8 cellular contexts compared by ENCODE assay signal in genomic region chr19:3507371-3508120, GRCh38. TPM values are rescaled to one million over a fixed set of nuclear protein-coding genes. Genes with fewer than 3 reads are reported as not detected.
DNase-seq lines count a peak whose midpoint lies in the region; ATAC-seq and TF ChIP-seq lines count a peak whose summit lies in the region.

No MANE protein-coding gene starts in this region.

- peaks cover 7% of the 10 kb centered on the region; the same call in 1 of the 2 replicates for H4K20me1 ChIP-seq in GM23338 (replicated peaks; ENCODE audit: insufficient read depth)

- H3K79me2 ChIP-seq in GM23338 (replicated peaks; ENCODE audit: insufficient read depth), result peaks cover 36% of the 10 kb centered on the region

- H3K36me3 Mint-ChIP-seq in GM23338 (ENCODE audit: low read depth), result peaks cover 11% of the 10 kb centered on the region; the same call in 2 of the 3 replicates
- peaks cover 48% of the 10 kb centered on the region for H3K36me3 Mint-ChIP-seq in effector memory CD8-positive, alpha-beta T cell (ENCODE audit: insufficient read depth)
- H3K36me3 Mint-ChIP-seq in naive thymus-derived CD8-positive, alpha-beta T cell, result peaks cover 0 to 17% (median 0%) of the 10 kb centered on the region in 3 donors

- DNase-seq in GM23338 (ENCODE audit: low spot score), result peak; percentile 73
- no peak for DNase-seq in effector memory CD8-positive, alpha-beta T cell
- peak in 5 of 10 donors; percentile 24 to 73 (median 33) for DNase-seq in naive thymus-derived CD8-positive, alpha-beta T cell
- DNase-seq in SIG-M5 (lab: John Stamatoyannopoulos, UW), result no peak

- peaks cover 15% of the 10 kb centered on the region for H3K4me1 ChIP-seq in GM23338 (ENCODE audit: insufficient read depth)

- ATAC-seq in GM23338 (peak; percentile 33), GM18519 (IDR thresholded peaks at IDR 0.05; ENCODE audit: low FRiP score, unreplicated experiment) (no peak), HG03097 (IDR thresholded peaks at IDR 0.05; ENCODE audit: low FRiP score, unreplicated experiment) (no peak), GM18498 (IDR thresholded peaks at IDR 0.05; ENCODE audit: unreplicated experiment) (no peak)
- ATAC-seq in effector memory CD8-positive, alpha-beta T cell (replicated peaks), result no peak
- ATAC-seq in naive thymus-derived CD8-positive, alpha-beta T cell, result no peak

- no peak overlapping the region for H3K27ac ChIP-seq in GM23338 (ENCODE audit: low read depth)

- H3K27me3 ChIP-seq in GM23338 (ENCODE audit: insufficient read depth), result no peaks in the 10 kb centered on the region

- POLR2A ChIA-PET in naive thymus-derived CD8-positive, alpha-beta T cell (lab: Charles Lee), result interaction anchor here (1.3 to 2.3 kb wide), 3 partner anchors 10 to 159 kb away, joined by 3 to 17 read pairs (median 4); partner anchors contain the start of gene MFSD12

- no peaks in the 10 kb centered on the region for H3K9me3 Mint-ChIP-seq in GM23338
- H3K9me3 Mint-ChIP-seq in effector memory CD8-positive, alpha-beta T cell, result no peaks in the 10 kb centered on the region
- no peaks in the 10 kb centered on the region for H3K9me3 Mint-ChIP-seq in naive thymus-derived CD8-positive, alpha-beta T cell

- H3K9me2 ChIP-seq in GM23338 (ENCODE audit: insufficient read depth), result no peaks in the 10 kb centered on the region

- H3F3A ChIP-seq in GM23338 (replicated peaks; ENCODE audit: low read depth), result no peaks in the 10 kb centered on the region

- H3K27ac Mint-ChIP-seq in GM23338, result no peak overlapping the region
- peak overlapping the region; percentile 99 for H3K27ac Mint-ChIP-seq in effector memory CD8-positive, alpha-beta T cell
- H3K27ac Mint-ChIP-seq in naive thymus-derived CD8-positive, alpha-beta T cell, result peak overlapping the region; percentile 43 to 94 (median 90)

- peak overlapping the region; percentile 43; the same call in 1 of the 2 replicates for H2AFZ ChIP-seq in GM23338

- TF ChIP-seq CTCF in GM23338 (conservative IDR thresholded peaks at IDR 0.05; ENCODE audit: low read depth in 2 of 2) (no peak), WI38 (IDR thresholded peaks at IDR 0.05; ENCODE audit: low read depth, low read length) (no peak)

- H3K4me3 ChIP-seq in GM23338 (peak overlapping the region; percentile 86), WI38 (ENCODE audit: low read depth, low read length) (peak overlapping the region; percentile 79)

- H3K4me3 Mint-ChIP-seq in GM23338, result peak overlapping the region; percentile 82
- peak overlapping the region; percentile 94 to 95 for H3K4me3 Mint-ChIP-seq in effector memory CD8-positive, alpha-beta T cell
- H3K4me3 Mint-ChIP-seq in naive thymus-derived CD8-positive, alpha-beta T cell, result peak overlapping the region; percentile 80 to 95 (median 88)

- H3K27me3 Mint-ChIP-seq in GM23338 (ENCODE audit: insufficient read depth, low read depth, poor library complexity), result peaks cover 27% of the 10 kb centered on the region
- no peaks in the 10 kb centered on the region for H3K27me3 Mint-ChIP-seq in effector memory CD8-positive, alpha-beta T cell
- no peaks in the 10 kb centered on the region for H3K27me3 Mint-ChIP-seq in naive thymus-derived CD8-positive, alpha-beta T cell

- H3K4me1 Mint-ChIP-seq in GM23338, result peaks cover 12% of the 10 kb centered on the region
- H3K4me1 Mint-ChIP-seq in effector memory CD8-positive, alpha-beta T cell (ENCODE audit: low read depth in 2 of 2), result peaks cover 50% of the 10 kb centered on the region in 2 donors
- peaks cover 24 to 63% (median 50%) of the 10 kb centered on the region in 4 donors for H3K4me1 Mint-ChIP-seq in naive thymus-derived CD8-positive, alpha-beta T cell

- no peaks in the 10 kb centered on the region for H3K36me3 ChIP-seq in GM23338 (ENCODE audit: insufficient read depth)

- peak overlapping the region; percentile 97 for H3K4me2 ChIP-seq in GM23338

TF ChIP-seq in GM23338, 12 proteins besides CTCF, POLR2A, EP300 and RAD21:
- TF ChIP-seq REST (IDR thresholded peaks at IDR 0.05; ENCODE audit: unreplicated experiment) (no peak), ZNF114 (CRISPR knock-in tag; IDR thresholded peaks at IDR 0.05) (no peak), STAT1 (IDR thresholded peaks at IDR 0.05; ENCODE audit: unreplicated experiment) (no peak), ETS1 (IDR thresholded peaks at IDR 0.05) (no peak), JUNB (IDR thresholded peaks at IDR 0.05; ENCODE audit: unreplicated experiment) (no peak)

RNA-seq across cellular contexts. Expression of gene FZR1, which starts 1.4 kb away (rescaled TPM):
- 38.4 and 39.2 TPM in 2 replicates for total RNA-seq in GM23338 (2014; rRNA removed; shearing (Covaris generic))
- polyA plus RNA-seq in GM23338 (2016; fragmentation: Nextera tagmentation; extraction: Ambion mirVana), result 12.9 and 16.1 TPM in 2 replicates
- total RNA-seq in naive thymus-derived CD8-positive, alpha-beta T cell, result 10 to 100 TPM; 61.2 to 65.1 TPM
- 10 to 100 TPM in 1 of 3 donors, 1 to 10 TPM in 2; 8.1 to 11.8 (median 9.5) TPM for polyA plus RNA-seq in naive thymus-derived CD8-positive, alpha-beta T cell

RNA-seq across cellular contexts. Expression of gene DOHH, which starts 7.1 kb away (rescaled TPM):
- total RNA-seq in GM23338 (2014; rRNA removed; shearing (Covaris generic)), result 34.1 and 34.7 TPM in 2 replicates
- 19.0 TPM in 2 replicates for polyA plus RNA-seq in GM23338 (2016; fragmentation: Nextera tagmentation; extraction: Ambion mirVana)
- 1 to 10 TPM; 6.5 to 6.6 TPM for total RNA-seq in naive thymus-derived CD8-positive, alpha-beta T cell
- polyA plus RNA-seq in naive thymus-derived CD8-positive, alpha-beta T cell, result 10 to 100 TPM in 1 of 3 donors, 1 to 10 TPM in 2; 6.9 to 15.5 (median 7.8) TPM

RNA-seq across cellular contexts. Expression of gene SMIM44, which starts 24.3 kb away (rescaled TPM):
- not detected in 2 replicates for total RNA-seq in GM23338 (2014; rRNA removed; shearing (Covaris generic))
- polyA plus RNA-seq in GM23338 (2016; fragmentation: Nextera tagmentation; extraction: Ambion mirVana), result not detected in 2 replicates
- not detected for total RNA-seq in naive thymus-derived CD8-positive, alpha-beta T cell
- polyA plus RNA-seq in naive thymus-derived CD8-positive, alpha-beta T cell, result not detected

RNA-seq across cellular contexts. Expression of gene SMIM24, which starts 27.2 kb away (rescaled TPM):
- 4.7 and 5.0 TPM in 2 replicates for total RNA-seq in GM23338 (2014; rRNA removed; shearing (Covaris generic))
- polyA plus RNA-seq in GM23338 (2016; fragmentation: Nextera tagmentation; extraction: Ambion mirVana), result 19.0 and 21.5 TPM in 2 replicates
- total RNA-seq in naive thymus-derived CD8-positive, alpha-beta T cell, result not detected
- under 1 TPM; 0.43 to 0.57 (median 0.53) TPM for polyA plus RNA-seq in naive thymus-derived CD8-positive, alpha-beta T cell

RNA-seq across cellular contexts. Expression of gene TEKTIP1, which starts 31.4 kb away (rescaled TPM):
- total RNA-seq in GM23338 (2014; rRNA removed; shearing (Covaris generic)), result not detected in 2 replicates
- 0.50 TPM in 1 of 2 replicates, not detected in the other for polyA plus RNA-seq in GM23338 (2016; fragmentation: Nextera tagmentation; extraction: Ambion mirVana)
- total RNA-seq in naive thymus-derived CD8-positive, alpha-beta T cell, result 10 to 100 TPM in 1 of 2 experiments, 1 to 10 TPM in 1; 8.8 to 12.5 TPM
- polyA plus RNA-seq in naive thymus-derived CD8-positive, alpha-beta T cell, result under 1 TPM in 1 of 3 donors, not detected in 2; 0.45 TPM
